Comparison of ENCODE assay signal across 1 cellular context in genomic region chr9:37156781-37157356, GRCh38.
TF ChIP-seq lines count a peak whose summit lies in the region.

No MANE protein-coding gene starts in this region.

TF ChIP-seq in HepG2, 621 proteins besides CTCF, POLR2A, EP300 and RAD21:
- TF ChIP-seq, protein P1, sequence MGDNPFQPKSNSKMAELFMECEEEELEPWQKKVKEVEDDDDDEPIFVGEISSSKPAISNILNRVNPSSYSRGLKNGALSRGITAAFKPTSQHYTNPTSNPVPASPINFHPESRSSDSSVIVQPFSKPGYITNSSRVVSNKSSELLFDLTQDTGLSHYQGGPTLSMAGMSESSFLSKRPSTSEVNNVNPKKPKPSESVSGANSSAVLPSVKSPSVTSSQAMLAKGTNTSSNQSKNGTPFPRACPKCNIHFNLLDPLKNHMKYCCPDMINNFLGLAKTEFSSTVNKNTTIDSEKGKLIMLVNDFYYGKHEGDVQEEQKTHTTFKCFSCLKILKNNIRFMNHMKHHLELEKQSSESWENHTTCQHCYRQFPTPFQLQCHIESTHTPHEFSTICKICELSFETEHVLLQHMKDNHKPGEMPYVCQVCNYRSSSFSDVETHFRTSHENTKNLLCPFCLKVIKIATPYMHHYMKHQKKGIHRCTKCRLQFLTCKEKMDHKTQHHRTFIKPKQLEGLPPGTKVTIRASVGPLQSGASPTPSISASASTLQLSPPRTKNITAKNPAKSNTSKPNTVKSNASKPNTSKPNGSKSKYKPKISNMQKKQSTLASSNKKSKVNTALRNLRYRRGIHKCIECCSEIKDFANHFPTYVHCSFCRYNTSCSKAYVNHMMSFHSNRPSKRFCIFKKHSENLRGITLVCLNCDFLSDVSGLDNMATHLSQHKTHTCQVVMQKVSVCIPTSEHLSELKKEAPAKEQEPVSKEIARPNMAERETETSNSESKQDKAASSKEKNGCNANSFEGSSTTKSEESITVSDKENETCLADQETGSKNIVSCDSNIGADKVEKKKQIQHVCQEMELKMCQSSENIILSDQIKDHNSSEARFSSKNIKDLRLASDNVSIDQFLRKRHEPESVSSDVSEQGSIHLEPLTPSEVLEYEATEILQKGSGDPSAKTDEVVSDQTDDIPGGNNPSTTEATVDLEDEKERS (CRISPR knock-in tag; IDR thresholded peaks at IDR 0.05) = no peak
- TF ChIP-seq KDM6A (CRISPR knock-in tag; IDR thresholded peaks at IDR 0.05; ENCODE audit: low read depth) (no peak), NR2C2 (CRISPR knock-in tag; IDR thresholded peaks at IDR 0.05; ENCODE audit: borderline replicate concordance) (no peak), NR2F1 (CRISPR knock-in tag; IDR thresholded peaks at IDR 0.05) (no peak), ZNF747 (CRISPR knock-in tag; IDR thresholded peaks at IDR 0.05; ENCODE audit: borderline replicate concordance) (no peak), MIER2 (CRISPR knock-in tag; IDR thresholded peaks at IDR 0.05) (no peak), REPIN1 (CRISPR knock-in tag; IDR thresholded peaks at IDR 0.05; ENCODE audit: borderline replicate concordance, low read depth) (no peak), CREB3 (CRISPR knock-in tag; IDR thresholded peaks at IDR 0.05) (no peak), KDM5A (IDR thresholded peaks at IDR 0.05; ENCODE audit: borderline replicate concordance, low read length) (no peak)
